ENCODE assay signal across 8 cellular contexts in the genomic region with DNA sequence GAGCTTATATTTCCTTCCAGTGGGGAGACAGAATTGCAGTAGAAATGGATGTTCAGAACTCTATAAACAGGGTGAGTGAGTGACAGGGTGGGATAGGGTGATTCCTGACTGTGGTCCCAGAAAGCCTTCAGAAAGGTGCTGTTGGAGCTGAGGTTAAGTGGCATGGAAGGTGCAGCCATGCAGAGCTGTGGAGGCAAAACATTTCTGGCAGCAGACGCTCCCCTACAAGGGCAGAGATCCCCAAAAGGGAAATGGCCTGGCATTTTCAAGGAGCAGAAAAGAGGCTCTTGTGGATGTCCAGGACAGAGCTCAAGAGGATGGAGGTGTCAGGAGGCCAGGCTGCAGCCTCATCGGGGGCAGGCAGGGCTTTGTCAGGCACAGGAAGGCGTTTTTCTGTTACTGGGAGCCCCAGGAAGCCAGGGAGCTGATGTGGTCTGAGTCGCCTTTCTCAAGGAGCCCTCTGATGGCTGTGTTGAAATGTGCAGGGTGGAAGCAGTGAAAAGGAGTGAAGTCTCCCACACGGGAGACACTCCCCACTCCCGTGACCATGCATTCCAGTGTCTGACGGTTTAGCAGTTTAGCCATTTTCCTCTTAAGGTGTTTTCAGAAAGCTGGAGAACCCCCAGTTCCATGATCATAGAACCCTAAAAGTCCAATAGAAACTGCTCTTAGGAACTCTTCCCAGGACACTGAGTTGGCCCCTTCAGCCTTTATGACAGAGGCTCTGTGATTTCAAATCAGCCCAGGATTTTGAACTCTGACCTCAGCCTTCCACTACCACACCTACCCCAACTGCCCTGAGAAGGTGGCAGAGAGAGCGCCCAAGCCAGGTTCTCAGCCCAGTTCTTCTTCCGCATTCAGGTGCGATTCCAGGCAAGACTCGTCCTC.
DNase-seq lines count a peak whose midpoint lies in the region; ATAC-seq, FAIRE-seq and TF ChIP-seq lines count a peak whose summit lies in the region.

No MANE protein-coding gene starts in this region.

- H3K27ac Mint-ChIP-seq in WTC11: peak overlapping the region; percentile 67

- H3K9me1 ChIP-seq in keratinocyte (ENCODE audit: control insufficient read depth, extremely low read depth, insufficient read depth, low read length): no peaks in the 10 kb centered on the region

- FAIRE-seq in keratinocyte (lab: Jason Lieb, UNC): no peak

- peak; percentile 23 for DNase-seq in A673 (ENCODE audit: low spot score)
- DNase-seq in HK-2 (ENCODE audit: unreplicated experiment): peak; percentile 52
- DNase-seq in WTC11 (ENCODE audit: low spot score): peak; percentile 45
- no peak for DNase-seq in keratinocyte (ENCODE audit: low read depth, low spot score)
- no peak for DNase-seq in SHP77 (lab: John Stamatoyannopoulos, UW)

- intact Hi-C loops in A673 (cut with micrococcal nuclease; ENCODE audit: unreplicated experiment): no loop called here

- no peaks in the 10 kb centered on the region for H3K36me3 Mint-ChIP-seq in WTC11

- H3K36me3 ChIP-seq in A673 (ENCODE audit: insufficient read depth, low read length, poor library complexity, severe bottlenecking) (no peaks in the 10 kb centered on the region), keratinocyte (ENCODE audit: control insufficient read depth in 2 of 2, extremely low read depth in 1 of 2, insufficient read depth in 2 of 2, low read length in 2 of 2) (no peaks in the 10 kb centered on the region)

- BruUV-seq in A673 (replicated peaks; lab: Mats Ljungman, UMichigan): no TSS peak

- CTCF ChIA-PET in A673 (lab: Charles Lee) (no interaction called here), WTC11 (lab: Charles Lee) (interaction anchor here (0.8 to 4.4 kb wide), 20 partner anchors 10 to 353 kb away, joined by 3 to 58 read pairs (median 4); a partner anchor contains a TSS)

- POLR2A ChIA-PET in A673 (lab: Charles Lee; ENCODE audit: low non-redundant PET) (no interaction called here), WTC11 (lab: Charles Lee) (interaction anchor here (0.7 to 1.1 kb wide), 2 partner anchors 10 to 34 kb away, joined by 3 read pairs; no protein-coding TSS in a partner anchor)

- H4K20me1 ChIP-seq in keratinocyte (ENCODE audit: control insufficient read depth, extremely low read depth, insufficient read depth, low read length): no peaks in the 10 kb centered on the region

- no peaks in the 10 kb centered on the region for H3K9me3 Mint-ChIP-seq in WTC11

- ATAC-seq in WTC11 (peak; percentile 40), HG03095 (IDR thresholded peaks at IDR 0.05; ENCODE audit: unreplicated experiment) (no peak), GM18873 (IDR thresholded peaks at IDR 0.05; ENCODE audit: low FRiP score, unreplicated experiment) (no peak), GM18907 (IDR thresholded peaks at IDR 0.05; ENCODE audit: unreplicated experiment) (no peak)

- H3K27ac ChIP-seq in A673 (ENCODE audit: low read depth, low read length, poor library complexity, severe bottlenecking): no peak overlapping the region
- no peak overlapping the region for H3K27ac ChIP-seq in keratinocyte (ENCODE audit: control insufficient read depth, insufficient read depth, low read length)

- H3K27me3 Mint-ChIP-seq in WTC11 (ENCODE audit: low read depth): peaks cover 1% of the 10 kb centered on the region

- H3K9me3 ChIP-seq in A673 (ENCODE audit: low read depth, low read length, poor library complexity, severe bottlenecking) (no peaks in the 10 kb centered on the region), keratinocyte (ENCODE audit: control insufficient read depth, low read depth, low read length) (no peaks in the 10 kb centered on the region)

- no peak overlapping the region for H2AFZ ChIP-seq in keratinocyte (ENCODE audit: control insufficient read depth, low read length)

- no peaks in the 10 kb centered on the region for H3K27me3 ChIP-seq in A673 (replicated peaks; ENCODE audit: insufficient read depth, low read depth, low read length, poor library complexity)
- peaks cover 16% of the 10 kb centered on the region for H3K27me3 ChIP-seq in keratinocyte (ENCODE audit: control insufficient read depth, extremely low read depth, insufficient read depth, low read length)

- H3K4me1 Mint-ChIP-seq in WTC11: peaks cover 71% of the 10 kb centered on the region

- no peak overlapping the region for H3K9ac ChIP-seq in keratinocyte (ENCODE audit: control insufficient read depth, extremely low read depth, insufficient read depth, low read length)

- H3K4me1 ChIP-seq in A673 (ENCODE audit: insufficient read depth, low read length, poor library complexity, severe bottlenecking) (peaks cover 5% of the 10 kb centered on the region), keratinocyte (ENCODE audit: control insufficient read depth, extremely low read depth, insufficient read depth, low read length) (no peaks in the 10 kb centered on the region)

- peak overlapping the region; percentile 58 for H3K4me3 Mint-ChIP-seq in WTC11

- TF ChIP-seq CTCF in A673 (conservative IDR thresholded peaks at IDR 0.05; ENCODE audit: low read depth, low read length) (0 out of 2 replicates have a peak, but pooled peaks have one; percentile 11), WTC11 (IDR thresholded peaks at IDR 0.05) (no peak), keratinocyte (optimal IDR thresholded peaks at IDR 0.05 in 1 of 3, IDR thresholded peaks at IDR 0.05 in 1 of 3, conservative IDR thresholded peaks at IDR 0.05 in 1 of 3; ENCODE audit: extremely low read depth in 1 of 3, insufficient read depth in 2 of 3, low read length in 3 of 3) (peak in 2 of 3 experiments; percentile 26 to 29)

- H3K79me2 ChIP-seq in keratinocyte (ENCODE audit: control insufficient read depth, insufficient read depth, low read length): no peaks in the 10 kb centered on the region

- H3K4me2 ChIP-seq in keratinocyte (ENCODE audit: control insufficient read depth, extremely low read depth, insufficient read depth, low read depth, low read length): no peak overlapping the region

- no peak overlapping the region for H3K4me3 ChIP-seq in A673 (ENCODE audit: low read depth, low read length, poor library complexity, severe bottlenecking)
- H3K4me3 ChIP-seq in keratinocyte (ENCODE audit: control insufficient read depth in 2 of 3, extremely low read depth in 1 of 3, insufficient read depth in 2 of 3, low read depth in 1 of 3, low read length in 3 of 3): no peak overlapping the region

- dilution Hi-C loops in keratinocyte (cut with MboI; ENCODE audit: extremely low pct_ligation_motif_present, low sequenced_read_pairs): no loop called here

TF ChIP-seq in WTC11, 78 proteins besides CTCF, POLR2A, EP300 and RAD21 (continues in another document):
- TF ChIP-seq ZNF232 (CRISPR knock-in tag; IDR thresholded peaks at IDR 0.05) (no peak), NR3C1 (CRISPR knock-in tag; conservative IDR thresholded peaks at IDR 0.05; ENCODE audit: low read depth) (no peak), TCF7 (CRISPR knock-in tag; IDR thresholded peaks at IDR 0.05; ENCODE audit: low read depth) (no peak), IRF2 (CRISPR knock-in tag; IDR thresholded peaks at IDR 0.05; ENCODE audit: borderline replicate concordance, low read depth) (no peak), NFYB (CRISPR knock-in tag; conservative IDR thresholded peaks at IDR 0.05; ENCODE audit: low read depth) (no peak)
- TF ChIP-seq, protein P1, sequence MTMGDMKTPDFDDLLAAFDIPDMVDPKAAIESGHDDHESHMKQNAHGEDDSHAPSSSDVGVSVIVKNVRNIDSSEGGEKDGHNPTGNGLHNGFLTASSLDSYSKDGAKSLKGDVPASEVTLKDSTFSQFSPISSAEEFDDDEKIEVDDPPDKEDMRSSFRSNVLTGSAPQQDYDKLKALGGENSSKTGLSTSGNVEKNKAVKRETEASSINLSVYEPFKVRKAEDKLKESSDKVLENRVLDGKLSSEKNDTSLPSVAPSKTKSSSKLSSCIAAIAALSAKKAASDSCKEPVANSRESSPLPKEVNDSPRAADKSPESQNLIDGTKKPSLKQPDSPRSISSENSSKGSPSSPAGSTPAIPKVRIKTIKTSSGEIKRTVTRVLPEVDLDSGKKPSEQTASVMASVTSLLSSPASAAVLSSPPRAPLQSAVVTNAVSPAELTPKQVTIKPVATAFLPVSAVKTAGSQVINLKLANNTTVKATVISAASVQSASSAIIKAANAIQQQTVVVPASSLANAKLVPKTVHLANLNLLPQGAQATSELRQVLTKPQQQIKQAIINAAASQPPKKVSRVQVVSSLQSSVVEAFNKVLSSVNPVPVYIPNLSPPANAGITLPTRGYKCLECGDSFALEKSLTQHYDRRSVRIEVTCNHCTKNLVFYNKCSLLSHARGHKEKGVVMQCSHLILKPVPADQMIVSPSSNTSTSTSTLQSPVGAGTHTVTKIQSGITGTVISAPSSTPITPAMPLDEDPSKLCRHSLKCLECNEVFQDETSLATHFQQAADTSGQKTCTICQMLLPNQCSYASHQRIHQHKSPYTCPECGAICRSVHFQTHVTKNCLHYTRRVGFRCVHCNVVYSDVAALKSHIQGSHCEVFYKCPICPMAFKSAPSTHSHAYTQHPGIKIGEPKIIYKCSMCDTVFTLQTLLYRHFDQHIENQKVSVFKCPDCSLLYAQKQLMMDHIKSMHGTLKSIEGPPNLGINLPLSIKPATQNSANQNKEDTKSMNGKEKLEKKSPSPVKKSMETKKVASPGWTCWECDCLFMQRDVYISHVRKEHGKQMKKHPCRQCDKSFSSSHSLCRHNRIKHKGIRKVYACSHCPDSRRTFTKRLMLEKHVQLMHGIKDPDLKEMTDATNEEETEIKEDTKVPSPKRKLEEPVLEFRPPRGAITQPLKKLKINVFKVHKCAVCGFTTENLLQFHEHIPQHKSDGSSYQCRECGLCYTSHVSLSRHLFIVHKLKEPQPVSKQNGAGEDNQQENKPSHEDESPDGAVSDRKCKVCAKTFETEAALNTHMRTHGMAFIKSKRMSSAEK (CRISPR knock-in tag; IDR thresholded peaks at IDR 0.05; ENCODE audit: borderline replicate concordance): no peak
- TF ChIP-seq, protein P2, sequence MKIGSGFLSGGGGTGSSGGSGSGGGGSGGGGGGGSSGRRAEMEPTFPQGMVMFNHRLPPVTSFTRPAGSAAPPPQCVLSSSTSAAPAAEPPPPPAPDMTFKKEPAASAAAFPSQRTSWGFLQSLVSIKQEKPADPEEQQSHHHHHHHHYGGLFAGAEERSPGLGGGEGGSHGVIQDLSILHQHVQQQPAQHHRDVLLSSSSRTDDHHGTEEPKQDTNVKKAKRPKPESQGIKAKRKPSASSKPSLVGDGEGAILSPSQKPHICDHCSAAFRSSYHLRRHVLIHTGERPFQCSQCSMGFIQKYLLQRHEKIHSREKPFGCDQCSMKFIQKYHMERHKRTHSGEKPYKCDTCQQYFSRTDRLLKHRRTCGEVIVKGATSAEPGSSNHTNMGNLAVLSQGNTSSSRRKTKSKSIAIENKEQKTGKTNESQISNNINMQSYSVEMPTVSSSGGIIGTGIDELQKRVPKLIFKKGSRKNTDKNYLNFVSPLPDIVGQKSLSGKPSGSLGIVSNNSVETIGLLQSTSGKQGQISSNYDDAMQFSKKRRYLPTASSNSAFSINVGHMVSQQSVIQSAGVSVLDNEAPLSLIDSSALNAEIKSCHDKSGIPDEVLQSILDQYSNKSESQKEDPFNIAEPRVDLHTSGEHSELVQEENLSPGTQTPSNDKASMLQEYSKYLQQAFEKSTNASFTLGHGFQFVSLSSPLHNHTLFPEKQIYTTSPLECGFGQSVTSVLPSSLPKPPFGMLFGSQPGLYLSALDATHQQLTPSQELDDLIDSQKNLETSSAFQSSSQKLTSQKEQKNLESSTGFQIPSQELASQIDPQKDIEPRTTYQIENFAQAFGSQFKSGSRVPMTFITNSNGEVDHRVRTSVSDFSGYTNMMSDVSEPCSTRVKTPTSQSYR (CRISPR knock-in tag; IDR thresholded peaks at IDR 0.05): no peak

Comparison
In these comparisons a context has a peak if more than half of its experiments do, and no peak if none do; other contexts are left out.
1. DNase-seq: peak in A673 (single experiment), HK-2 (single experiment) and WTC11 (single experiment); none in keratinocyte (single experiment) and SHP77 (0 of 2).